Comparison of ENCODE assay signal across 8 cellular contexts in the genomic region with DNA sequence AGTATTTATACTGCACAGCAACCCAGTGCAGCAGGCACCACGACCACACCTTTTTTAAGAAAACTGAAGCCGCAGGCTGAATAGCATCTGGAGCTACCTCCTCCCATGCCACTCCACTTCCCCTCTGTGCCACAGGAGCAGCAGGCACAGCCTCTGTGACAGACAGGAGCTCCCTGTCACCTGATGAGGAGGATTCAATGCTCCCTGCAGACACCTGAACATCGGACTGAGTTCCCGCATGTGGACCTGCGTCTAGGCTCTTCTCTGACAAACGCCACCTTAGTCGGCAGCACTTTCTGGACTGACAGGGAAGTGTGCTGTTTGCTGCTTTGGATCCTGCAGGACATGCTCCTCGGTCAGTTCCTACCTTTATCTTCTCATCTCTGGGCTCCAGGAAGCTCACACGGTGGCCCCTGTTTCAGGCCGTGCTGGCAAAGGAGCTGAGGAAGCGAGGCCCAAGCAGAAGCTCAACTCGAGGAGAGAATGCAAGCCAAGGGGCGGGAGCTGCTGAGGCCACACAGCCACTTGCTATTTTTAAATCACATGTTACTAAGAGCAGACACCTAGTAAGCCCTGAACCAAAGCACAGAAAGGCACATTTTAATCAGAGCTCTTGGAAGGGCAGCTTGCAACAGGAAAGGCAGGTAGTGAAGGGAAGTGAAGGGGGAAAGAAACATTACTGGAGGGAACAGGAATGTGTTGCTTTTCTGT. TPM values are rescaled to one million over a fixed set of nuclear protein-coding genes. Genes with fewer than 3 reads are reported as not detected.
A peak's percentile ranks its signal among the peaks of the same experiment; 100 is the strongest.
DNase-seq lines count a peak whose midpoint lies in the region; ATAC-seq and TF ChIP-seq lines count a peak whose summit lies in the region.

No MANE protein-coding gene starts in this region.

- 82% methylated on average over 13 of the region's 13 CpGs for WGBS in SK-N-SH (ENCODE audit: low lambda C conversion rate)
- 70 to 85% methylated on average over 13 of the region's 13 CpGs for WGBS in sigmoid colon, 2 donors

- H3K9me2 ChIP-seq in SK-N-SH: no peaks in the 10 kb centered on the region

- H3K27me3 ChIP-seq in KMS-11 (ENCODE audit: insufficient read depth, low read depth) (no peaks in the 10 kb centered on the region), SK-N-SH (ENCODE audit: insufficient read depth) (no peaks in the 10 kb centered on the region), sigmoid colon (no peaks in the 10 kb centered on the region)

- no peak overlapping the region for H3K4me3 ChIP-seq in KMS-11 (IDR thresholded peaks at IDR 0.05; ENCODE audit: insufficient read depth, low read depth, low read length)
- no peak overlapping the region for H3K4me3 ChIP-seq in SK-N-SH (ENCODE audit: low read depth in 2 of 2, low read length in 1 of 2)
- no peak overlapping the region for H3K4me3 ChIP-seq in sigmoid colon

- H3K79me2 ChIP-seq in KMS-11 (ENCODE audit: insufficient read depth, low read depth) (peaks cover 67% of the 10 kb centered on the region), SK-N-SH (ENCODE audit: insufficient read depth) (peaks cover 61% of the 10 kb centered on the region)

- H3K4me2 ChIP-seq in KMS-11: peak overlapping the region; percentile 16
- H3K4me2 ChIP-seq in SK-N-SH: no peak overlapping the region

- CTCF ChIA-PET in SK-N-SH (lab: Yijun Ruan, JAX): interaction anchor here (0.6 to 2.2 kb wide), 7 partner anchors 14 to 448 kb away, joined by 3 to 8 read pairs (median 3); no protein-coding TSS in a partner anchor

- H2AFZ ChIP-seq in KMS-11 (ENCODE audit: low read depth) (no peak overlapping the region), SK-N-SH (ENCODE audit: low read depth) (no peak overlapping the region)

- DNase-seq in left lobe of liver (ENCODE audit: low spot score): no peak
- no peak for DNase-seq in SK-N-SH
- DNase-seq in putamen (ENCODE audit: low spot score): no peak
- no peak for DNase-seq in sigmoid colon
- no peak for DNase-seq in SHP77 (lab: John Stamatoyannopoulos, UW)

- H3K9me3 ChIP-seq in SK-N-SH: no peaks in the 10 kb centered on the region
- H3K9me3 ChIP-seq in sigmoid colon: no peaks in the 10 kb centered on the region

- peak overlapping the region; percentile 23; the same call in 1 of the 2 replicates for H3K27ac ChIP-seq in KMS-11
- no peak overlapping the region for H3K27ac ChIP-seq in SK-N-SH (ENCODE audit: low read depth in 2 of 2, low read length in 1 of 2)
- peak overlapping the region in 2 of 4 donors; percentile 15 to 42 for H3K27ac ChIP-seq in sigmoid colon

- no peak for TF ChIP-seq POLR2A in sigmoid colon (IDR thresholded peaks at IDR 0.05)

- ATAC-seq in GM18499 (IDR thresholded peaks at IDR 0.05; ENCODE audit: insufficient read depth, unreplicated experiment): peak; percentile 44
- ATAC-seq in GM21390 (IDR thresholded peaks at IDR 0.05; ENCODE audit: unreplicated experiment): peak; percentile 51
- ATAC-seq in left lobe of liver: peak; percentile 35

- no peaks in the 10 kb centered on the region for H4K20me1 ChIP-seq in KMS-11 (ENCODE audit: insufficient read depth)
- H4K20me1 ChIP-seq in SK-N-SH (ENCODE audit: insufficient read depth): peaks cover 40% of the 10 kb centered on the region

- TF ChIP-seq RAD21 in SK-N-SH (IDR thresholded peaks at IDR 0.05; ENCODE audit: low read length): no peak

- H3K9ac ChIP-seq in KMS-11: no peak overlapping the region
- H3K9ac ChIP-seq in SK-N-SH: no peak overlapping the region

- TF ChIP-seq EP300 in SK-N-SH (IDR thresholded peaks at IDR 0.05; ENCODE audit: borderline replicate concordance in 1 of 2, low read depth in 1 of 2, low read length in 1 of 2) (no peak), sigmoid colon (IDR thresholded peaks at IDR 0.05) (no peak)

- H3K36me3 ChIP-seq in KMS-11 (ENCODE audit: insufficient read depth) (peaks cover 12% of the 10 kb centered on the region; the same call in 1 of the 2 replicates), SK-N-SH (replicated peaks in 1 of 2; ENCODE audit: control insufficient read depth in 1 of 2, insufficient read depth in 2 of 2, low read length in 1 of 2) (peaks cover 58% of the 10 kb centered on the region in 2 experiments), sigmoid colon (peaks cover 0 to 20% (median 9%) of the 10 kb centered on the region in 4 donors)

- TF ChIP-seq CTCF in KMS-11 (conservative IDR thresholded peaks at IDR 0.05; ENCODE audit: low read depth, low read length) (no peak), SK-N-SH (IDR thresholded peaks at IDR 0.05) (no peak), sigmoid colon (IDR thresholded peaks at IDR 0.05) (no peak)

- intact Hi-C loops in sigmoid colon (cut with DNase I): no loop called here

- H3F3A ChIP-seq in SK-N-SH (replicated peaks; ENCODE audit: insufficient read depth): no peaks in the 10 kb centered on the region

- H3K4me1 ChIP-seq in KMS-11 (ENCODE audit: low read depth, poor library complexity, severe bottlenecking): peaks cover 91% of the 10 kb centered on the region
- H3K4me1 ChIP-seq in SK-N-SH (ENCODE audit: control insufficient read depth in 1 of 2, insufficient read depth in 2 of 2, low read depth in 1 of 2, low read length in 1 of 2): peaks cover 0 to 9% of the 10 kb centered on the region in 2 experiments; a peak in 1 of 4 replicates
- H3K4me1 ChIP-seq in sigmoid colon: peaks cover 0 to 13% (median 12%) of the 10 kb centered on the region in 4 donors

- POLR2A ChIA-PET in SK-N-SH (lab: Yijun Ruan, JAX): interaction anchor here (0.9 kb wide), 1 partner anchor 12 kb away, joined by 3 read pairs; no protein-coding TSS in a partner anchor

TF ChIP-seq in SK-N-SH, 30 proteins besides CTCF, POLR2A, EP300 and RAD21:
- TF ChIP-seq GATA2 (CRISPR knock-in tag; IDR thresholded peaks at IDR 0.05): no peak
- TF ChIP-seq RFX5 (IDR thresholded peaks at IDR 0.05; ENCODE audit: low read length): no peak
- TF ChIP-seq CHD2 (IDR thresholded peaks at IDR 0.05; ENCODE audit: low read length, partially characterized antibody): no peak
- no peak for TF ChIP-seq FOXJ3 (CRISPR knock-in tag; IDR thresholded peaks at IDR 0.05)
- TF ChIP-seq, protein P1, sequence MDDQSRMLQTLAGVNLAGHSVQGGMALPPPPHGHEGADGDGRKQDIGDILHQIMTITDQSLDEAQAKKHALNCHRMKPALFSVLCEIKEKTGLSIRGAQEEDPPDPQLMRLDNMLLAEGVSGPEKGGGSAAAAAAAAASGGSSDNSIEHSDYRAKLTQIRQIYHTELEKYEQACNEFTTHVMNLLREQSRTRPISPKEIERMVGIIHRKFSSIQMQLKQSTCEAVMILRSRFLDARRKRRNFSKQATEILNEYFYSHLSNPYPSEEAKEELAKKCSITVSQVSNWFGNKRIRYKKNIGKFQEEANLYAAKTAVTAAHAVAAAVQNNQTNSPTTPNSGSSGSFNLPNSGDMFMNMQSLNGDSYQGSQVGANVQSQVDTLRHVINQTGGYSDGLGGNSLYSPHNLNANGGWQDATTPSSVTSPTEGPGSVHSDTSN (IDR thresholded peaks at IDR 0.05): no peak
- TF ChIP-seq GABPA (IDR thresholded peaks at IDR 0.05; ENCODE audit: low read depth): no peak
- TF ChIP-seq TAF1 (IDR thresholded peaks at IDR 0.05; ENCODE audit: borderline replicate concordance, low read depth, low read length): no peak
- TF ChIP-seq, protein P2, sequence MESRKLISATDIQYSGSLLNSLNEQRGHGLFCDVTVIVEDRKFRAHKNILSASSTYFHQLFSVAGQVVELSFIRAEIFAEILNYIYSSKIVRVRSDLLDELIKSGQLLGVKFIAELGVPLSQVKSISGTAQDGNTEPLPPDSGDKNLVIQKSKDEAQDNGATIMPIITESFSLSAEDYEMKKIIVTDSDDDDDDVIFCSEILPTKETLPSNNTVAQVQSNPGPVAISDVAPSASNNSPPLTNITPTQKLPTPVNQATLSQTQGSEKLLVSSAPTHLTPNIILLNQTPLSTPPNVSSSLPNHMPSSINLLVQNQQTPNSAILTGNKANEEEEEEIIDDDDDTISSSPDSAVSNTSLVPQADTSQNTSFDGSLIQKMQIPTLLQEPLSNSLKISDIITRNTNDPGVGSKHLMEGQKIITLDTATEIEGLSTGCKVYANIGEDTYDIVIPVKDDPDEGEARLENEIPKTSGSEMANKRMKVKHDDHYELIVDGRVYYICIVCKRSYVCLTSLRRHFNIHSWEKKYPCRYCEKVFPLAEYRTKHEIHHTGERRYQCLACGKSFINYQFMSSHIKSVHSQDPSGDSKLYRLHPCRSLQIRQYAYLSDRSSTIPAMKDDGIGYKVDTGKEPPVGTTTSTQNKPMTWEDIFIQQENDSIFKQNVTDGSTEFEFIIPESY (IDR thresholded peaks at IDR 0.05; ENCODE audit: borderline replicate concordance, low read depth): no peak
- TF ChIP-seq, protein P3, sequence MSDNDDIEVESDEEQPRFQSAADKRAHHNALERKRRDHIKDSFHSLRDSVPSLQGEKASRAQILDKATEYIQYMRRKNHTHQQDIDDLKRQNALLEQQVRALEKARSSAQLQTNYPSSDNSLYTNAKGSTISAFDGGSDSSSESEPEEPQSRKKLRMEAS (IDR thresholded peaks at IDR 0.05; ENCODE audit: low read depth): no peak
TF ChIP-seq in SK-N-SH: peak in this region for 0.

RNA-seq across cellular contexts. Expression of a gene that starts 56.6 kb away (rescaled TPM):
- total RNA-seq in left lobe of liver (20.0 TPM), sigmoid colon (10 to 100 TPM; 22.2 to 26.4 (median 24.3) TPM)
- polyA plus RNA-seq in SK-N-SH (2012; rRNA removed) (69.5 and 79.3 TPM in 2 replicates), sigmoid colon (10 to 100 TPM; 57.8 to 59.5 (median 59.5) TPM)
- 77.0 and 82.6 TPM in 2 replicates for polyA plus RNA-seq in SK-N-SH (2012; cell fraction: cytosol; rRNA removed)
- 32.4 and 38.8 TPM in 2 replicates for polyA plus RNA-seq in SK-N-SH (2012; cell fraction: nucleus; rRNA removed)
